13 cellular contexts compared by ENCODE assay signal in genomic region chr6:24981385-24981758, GRCh38. TPM values are rescaled to one million over a fixed set of nuclear protein-coding genes. Genes with fewer than 3 reads are reported as not detected.
DNase-seq lines count a peak whose midpoint lies in the region; ATAC-seq and TF ChIP-seq lines count a peak whose summit lies in the region.
"Had no signal": no experiment of that assay in that cellular context is flagged by ENCODE, and none has a peak within 500 bp of the region (broad histone marks: within the 10 kb centered on the region; RNA-seq: fewer than 3 reads in every experiment).

No MANE protein-coding gene starts in this region.

- peak; percentile 27 for ATAC-seq in foreskin keratinocyte
- no peak for ATAC-seq in left lobe of liver
- ATAC-seq: K562 had no signal

- H3K9me2 ChIP-seq in Karpas-422 (replicated peaks; ENCODE audit: insufficient read depth, low read length), result no peaks in the 10 kb centered on the region

- no peak overlapping the region for H2AFZ ChIP-seq in osteoblast (ENCODE audit: low read length)
- no peak overlapping the region for H2AFZ ChIP-seq in Karpas-422 (ENCODE audit: low read length)

- H3K27me3 ChIP-seq in foreskin keratinocyte, result no peaks in the 10 kb centered on the region
- no peaks in the 10 kb centered on the region for H3K27me3 ChIP-seq in osteoblast (ENCODE audit: insufficient read depth, low read length)
- H3K27me3 ChIP-seq in Karpas-422 (ENCODE audit: low read length), result no peaks in the 10 kb centered on the region
- H3K27me3 ChIP-seq in adrenal gland, result no peaks in the 10 kb centered on the region
- H3K27me3 ChIP-seq: BLaER1 had no signal

- H3K9ac ChIP-seq in Karpas-422 (ENCODE audit: low read length), result no peak overlapping the region
- H3K9ac ChIP-seq: BLaER1 had no signal

- H3K36me3 ChIP-seq in osteoblast (ENCODE audit: insufficient read depth, low read length), result no peaks in the 10 kb centered on the region
- peaks cover 7% of the 10 kb centered on the region; the same call in 1 of the 2 replicates for H3K36me3 ChIP-seq in Karpas-422 (ENCODE audit: insufficient read depth, low read length)
- H3K36me3 ChIP-seq in adrenal gland (replicated peaks in 1 of 2), result no peaks in the 10 kb centered on the region
- H3K36me3 ChIP-seq: BLaER1 had no signal

- 79 to 92% (median 89%) methylated on average over 4 of the region's 4 CpGs for WGBS in adrenal gland, 4 donors

- intact Hi-C loops in adrenal gland (cut with DNase I), result no loop called here

- H3K9me3 ChIP-seq in osteoblast (ENCODE audit: low read depth, low read length) (no peaks in the 10 kb centered on the region), Karpas-422 (ENCODE audit: low read length) (no peaks in the 10 kb centered on the region), adrenal gland (replicated peaks in 1 of 3) (no peaks in the 10 kb centered on the region)
- H3K9me3 ChIP-seq: BLaER1 had no signal

- H4K20me1 ChIP-seq in osteoblast (ENCODE audit: insufficient read depth, low read length), result no peaks in the 10 kb centered on the region
- no peaks in the 10 kb centered on the region for H4K20me1 ChIP-seq in Karpas-422 (ENCODE audit: insufficient read depth, low read depth, low read length)
- H4K20me1 ChIP-seq: BLaER1 had no signal

- no peak for TF ChIP-seq CTCF in foreskin keratinocyte (conservative IDR thresholded peaks at IDR 0.05)
- no peak for TF ChIP-seq CTCF in osteoblast (IDR thresholded peaks at IDR 0.05; ENCODE audit: extremely low read depth, low read depth, low read length)
- TF ChIP-seq CTCF in adrenal gland (IDR thresholded peaks at IDR 0.05), result no peak

- H3K79me2 ChIP-seq in osteoblast (ENCODE audit: insufficient read depth, low read length) (no peaks in the 10 kb centered on the region), Karpas-422 (ENCODE audit: low read length) (peaks cover 25% of the 10 kb centered on the region; the same call in 1 of the 2 replicates)

- H3K4me3 ChIP-seq in osteoblast (ENCODE audit: insufficient read depth, low read length) (no peak overlapping the region), Karpas-422 (ENCODE audit: low read length) (no peak overlapping the region), adrenal gland (no peak overlapping the region)
- H3K4me3 ChIP-seq: BLaER1, K562 had no signal

- DNase-seq in EL, result peak; percentile 76
- DNase-seq in NCI-H345 treated with DMSO at 0.1 percent for 48 hours (lab: John Stamatoyannopoulos, UW; ENCODE audit: unreplicated experiment), result peak; percentile 18
- no peak for DNase-seq in foreskin keratinocyte
- DNase-seq in osteoblast (ENCODE audit: insufficient read length, low spot score, missing footprints), result no peak
- no peak for DNase-seq in GOT3 (lab: John Stamatoyannopoulos, UW)
- no peak for DNase-seq in Karpas-422
- no peak for DNase-seq in adrenal gland
- DNase-seq in left lobe of liver (ENCODE audit: low spot score), result no peak
- DNase-seq: nephron progenitor cell; stimulated activated CD4-positive, alpha-beta T cell treated with anti-CD3 and anti-CD28 coated beads, Interleukin-15, amount 100 ng/mL, for 24 hours; stimulated activated CD8-positive, alpha-beta memory T cell treated with anti-CD3 and anti-CD28 coated beads, Interleukin-4, amount 100 ng/mL, for 48 hours had no signal

- no peak for TF ChIP-seq POLR2A in adrenal gland (IDR thresholded peaks at IDR 0.05)

- H3K27ac ChIP-seq in foreskin keratinocyte (no peak overlapping the region), osteoblast (ENCODE audit: low read depth, low read length) (peak overlapping the region; percentile 34), Karpas-422 (ENCODE audit: low read length) (no peak overlapping the region), adrenal gland (no peak overlapping the region)
- H3K27ac ChIP-seq: BLaER1 had no signal

- H3K4me2 ChIP-seq in osteoblast (ENCODE audit: insufficient read depth, low read length) (no peak overlapping the region), Karpas-422 (ENCODE audit: low read depth, low read length, poor library complexity, severe bottlenecking) (no peak overlapping the region)
- H3K4me2 ChIP-seq: BLaER1 had no signal

- H3K4me1 ChIP-seq in foreskin keratinocyte (no peaks in the 10 kb centered on the region), osteoblast (ENCODE audit: insufficient read depth, low read length) (peaks cover 12% of the 10 kb centered on the region), Karpas-422 (ENCODE audit: low read length) (peaks cover 9% of the 10 kb centered on the region), adrenal gland (replicated peaks in 1 of 2) (no peaks in the 10 kb centered on the region)
- H3K4me1 ChIP-seq: BLaER1 had no signal

RNA-seq across cellular contexts. Expression of gene RIPOR2, which starts 45.6 kb away (rescaled TPM):
- total RNA-seq in foreskin keratinocyte (0.04 TPM in 1 of 2 replicates, not detected in the other), osteoblast (1.4 and 2.1 TPM in 2 replicates), adrenal gland (10 to 100 TPM in 1 of 8 donors, 1 to 10 TPM in 7; 2.6 to 16.2 (median 4.3) TPM), left lobe of liver (3.0 TPM)
- polyA plus RNA-seq in foreskin keratinocyte (not detected in 2 replicates), adrenal gland (1 to 10 TPM; 1.7 to 4.3 (median 2.3) TPM)
- 72.1 and 73.8 TPM in 2 replicates for total RNA-seq in Karpas-422 (2014; rRNA removed; shearing (Covaris generic); ENCODE audit: low replicate concordance)

Comparison
In these comparisons a context has a peak if more than half of its experiments do, and no peak if none do; other contexts are left out.
1. DNase-seq: peak in EL (single experiment) and NCI-H345 treated with DMSO at 0.1 percent for 48 hours (single experiment); none in foreskin keratinocyte (0 of 2), osteoblast (single experiment), GOT3 (single experiment), Karpas-422 (single experiment), adrenal gland (0 of 7) and left lobe of liver (single experiment).